ENCODE assay signal across 39 cellular contexts in genomic region chr12:25965682-25966081, GRCh38.
"Had no signal": no experiment of that assay in that cellular context is flagged by ENCODE, and none has a peak within 500 bp of the region (broad histone marks: within the 10 kb centered on the region; RNA-seq: fewer than 3 reads in every experiment).

No MANE protein-coding gene starts in this region.

- H3K27me3 ChIP-seq: adrenal gland, ascending aorta, body of pancreas, brain microvascular endothelial cell, breast epithelium, cardiac muscle cell had no signal

- H3K27ac Mint-ChIP-seq: activated naive CD4-positive, alpha-beta T cell treated with anti-CD3 and anti-CD28 coated beads for 36 hours; activated naive CD4-positive, alpha-beta T cell treated with anti-CD3 and anti-CD28 coated beads, Interleukin-2, amount 10 ng/mL, durations not matched to agents 7 days and 5 days; activated naive CD4-positive, alpha-beta T cell treated with anti-CD3 and anti-CD28 coated beads, Interleukin-2, amount 50 U/mL, for 24 hours; activated naive CD4-positive, alpha-beta T cell treated with anti-CD3 and anti-CD28 coated beads, Interleukin-2, amount 50 U/mL, for 72 hours; activated naive CD8-positive, alpha-beta T cell; activated naive CD8-positive, alpha-beta T cell treated with anti-CD3 and anti-CD28 coated beads for 36 hours; activated naive CD8-positive, alpha-beta T cell treated with anti-CD3 and anti-CD28 coated beads, Interleukin-2, amount 10 ng/mL, durations not matched to agents 7 days and 5 days; activated naive CD8-positive, alpha-beta T cell treated with anti-CD3 and anti-CD28 coated beads, Interleukin-2, amount 50 U/mL, for 24 hours; activated T-cell treated with anti-CD3 and anti-CD28 coated beads, Interleukin-2, amount 50 U/mL, for 24 hours; activated T-cell treated with anti-CD3 and anti-CD28 coated beads, Interleukin-2, amount 50 U/mL, for 72 hours; activated T-helper 1 cell treated with anti-CD3 and anti-CD28 coated beads, Interleukin-12 subunit alpha, Interleukin-12 subunit beta, Interleukin-2, Interleukin-4 antibody, amounts not matched to agents 30 ng/mL and 10 ng/mL and 1 ng/mL, durations not matched to agents 14 hours and 24 hours and 36 hours; activated T-helper 17 cell treated with anti-CD3 and anti-CD28 coated beads, Interleukin-2, amount 50 U/mL, for 72 hours; activated T-helper 2 cell treated with anti-CD3 and anti-CD28 coated beads, Interferon-gamma antibody, Interleukin-2, Interleukin-4, amounts not matched to agents 10 μg/mL and 5 μg/mL and 100 μg/mL, durations not matched to agents 14 hours and 24 hours and 36 hours; brain had no signal

- ATAC-seq: activated naive CD4-positive, alpha-beta T cell treated with anti-CD3 and anti-CD28 coated beads, Interleukin-2, amount 50 U/mL, for 72 hours; activated naive CD8-positive, alpha-beta T cell treated with anti-CD3 and anti-CD28 coated beads, Interleukin-2, amount 50 U/mL, for 24 hours; activated T-cell treated with anti-CD3 and anti-CD28 coated beads, Interleukin-2, amount 50 U/mL, for 4 hours; activated T-cell treated with anti-CD3 and anti-CD28 coated beads, Interleukin-2, amount 50 U/mL, for 72 hours; activated T-helper 17 cell treated with anti-CD3 and anti-CD28 coated beads, Interleukin-2, amount 50 U/mL, for 72 hours; body of pancreas had no signal

- H3K4me1 Mint-ChIP-seq: activated naive CD4-positive, alpha-beta T cell treated with anti-CD3 and anti-CD28 coated beads, Interleukin-2, amount 10 ng/mL, durations not matched to agents 7 days and 5 days; activated naive CD4-positive, alpha-beta T cell treated with anti-CD3 and anti-CD28 coated beads, Interleukin-2, amount 50 U/mL, for 24 hours; activated naive CD8-positive, alpha-beta T cell treated with anti-CD3 and anti-CD28 coated beads for 36 hours; activated naive CD8-positive, alpha-beta T cell treated with anti-CD3 and anti-CD28 coated beads, Interleukin-2, amount 10 ng/mL, durations not matched to agents 7 days and 5 days; activated T-helper 17 cell treated with anti-CD3 and anti-CD28 coated beads, Interleukin-2, amount 50 U/mL, for 72 hours; central memory CD8-positive, alpha-beta T cell had no signal

- H3K36me3 ChIP-seq: adrenal gland, ascending aorta, brain microvascular endothelial cell, breast epithelium, cardiac muscle cell had no signal

- H3K4me3 ChIP-seq: adrenal gland, ascending aorta, body of pancreas, breast epithelium, cardiac muscle cell had no signal

- H3K4me3 Mint-ChIP-seq: activated naive CD4-positive, alpha-beta T cell treated with anti-CD3 and anti-CD28 coated beads for 36 hours; activated naive CD4-positive, alpha-beta T cell treated with anti-CD3 and anti-CD28 coated beads, Interleukin-2, amount 10 ng/mL, durations not matched to agents 7 days and 5 days; activated naive CD4-positive, alpha-beta T cell treated with anti-CD3 and anti-CD28 coated beads, Interleukin-2, amount 50 U/mL, for 24 hours; activated naive CD8-positive, alpha-beta T cell; activated naive CD8-positive, alpha-beta T cell treated with anti-CD3 and anti-CD28 coated beads for 36 hours; activated naive CD8-positive, alpha-beta T cell treated with anti-CD3 and anti-CD28 coated beads, Interleukin-2, amount 10 ng/mL, durations not matched to agents 7 days and 5 days; activated naive CD8-positive, alpha-beta T cell treated with anti-CD3 and anti-CD28 coated beads, Interleukin-2, amount 50 U/mL, for 24 hours; activated T-cell treated with anti-CD3 and anti-CD28 coated beads, Interleukin-2, amount 50 U/mL, for 24 hours; activated T-cell treated with anti-CD3 and anti-CD28 coated beads, Interleukin-2, amount 50 U/mL, for 4 hours; activated T-cell treated with anti-CD3 and anti-CD28 coated beads, Interleukin-2, amount 50 U/mL, for 72 hours; activated T-helper 1 cell treated with anti-CD3 and anti-CD28 coated beads, Interleukin-12 subunit alpha, Interleukin-12 subunit beta, Interleukin-2, Interleukin-4 antibody, amounts not matched to agents 30 ng/mL and 10 ng/mL and 1 ng/mL, durations not matched to agents 14 hours and 24 hours and 36 hours; activated T-helper 17 cell treated with anti-CD3 and anti-CD28 coated beads, Interleukin-2, amount 50 U/mL, for 72 hours; brain; central memory CD8-positive, alpha-beta T cell had no signal

- H3K27me3 Mint-ChIP-seq: brain had no signal

- H3K4me1 ChIP-seq: breast epithelium had no signal

- H3K27ac ChIP-seq: adrenal gland, ascending aorta, body of pancreas, brain microvascular endothelial cell, breast epithelium, cardiac muscle cell had no signal

- H3K36me3 Mint-ChIP-seq: activated naive CD4-positive, alpha-beta T cell treated with anti-CD3 and anti-CD28 coated beads, Interleukin-2, amount 10 ng/mL, durations not matched to agents 7 days and 5 days; activated naive CD4-positive, alpha-beta T cell treated with anti-CD3 and anti-CD28 coated beads, Interleukin-2, amount 50 U/mL, for 24 hours; activated naive CD4-positive, alpha-beta T cell treated with anti-CD3 and anti-CD28 coated beads, Interleukin-2, amount 50 U/mL, for 72 hours; activated naive CD8-positive, alpha-beta T cell; activated naive CD8-positive, alpha-beta T cell treated with anti-CD3 and anti-CD28 coated beads for 36 hours; activated naive CD8-positive, alpha-beta T cell treated with anti-CD3 and anti-CD28 coated beads, Interleukin-2, amount 10 ng/mL, durations not matched to agents 7 days and 5 days had no signal

- H3K9me3 ChIP-seq: adrenal gland, ascending aorta, body of pancreas, breast epithelium had no signal

- H3K9me3 Mint-ChIP-seq: activated naive CD4-positive, alpha-beta T cell treated with anti-CD3 and anti-CD28 coated beads for 36 hours; activated naive CD4-positive, alpha-beta T cell treated with anti-CD3 and anti-CD28 coated beads, Interleukin-2, amount 10 ng/mL, durations not matched to agents 7 days and 5 days; activated naive CD4-positive, alpha-beta T cell treated with anti-CD3 and anti-CD28 coated beads, Interleukin-2, amount 50 U/mL, for 24 hours; activated naive CD8-positive, alpha-beta T cell treated with anti-CD3 and anti-CD28 coated beads for 36 hours; activated naive CD8-positive, alpha-beta T cell treated with anti-CD3 and anti-CD28 coated beads, Interleukin-2, amount 10 ng/mL, durations not matched to agents 7 days and 5 days; activated naive CD8-positive, alpha-beta T cell treated with anti-CD3 and anti-CD28 coated beads, Interleukin-2, amount 50 U/mL, for 24 hours; activated T-cell treated with anti-CD3 and anti-CD28 coated beads, Interleukin-2, amount 50 U/mL, for 24 hours; activated T-cell treated with anti-CD3 and anti-CD28 coated beads, Interleukin-2, amount 50 U/mL, for 4 hours; activated T-helper 1 cell treated with anti-CD3 and anti-CD28 coated beads, Interleukin-12 subunit alpha, Interleukin-12 subunit beta, Interleukin-2, Interleukin-4 antibody, amounts not matched to agents 30 ng/mL and 10 ng/mL and 1 ng/mL, durations not matched to agents 14 hours and 24 hours and 36 hours; activated T-helper 17 cell treated with anti-CD3 and anti-CD28 coated beads, Interleukin-2, amount 50 U/mL, for 72 hours; activated T-helper 2 cell treated with anti-CD3 and anti-CD28 coated beads, Interferon-gamma antibody, Interleukin-2, Interleukin-4, amounts not matched to agents 10 μg/mL and 5 μg/mL and 100 μg/mL, durations not matched to agents 14 hours and 24 hours and 36 hours; central memory CD8-positive, alpha-beta T cell had no signal

- DNase-seq: activated effector memory CD4-positive, alpha-beta T cell treated with anti-CD3 and anti-CD28 coated beads, Interleukin-2, amount 50 U/mL, for 16 hours; activated effector memory CD4-positive, alpha-beta T cell treated with Interleukin-2 at 50 U/mL for 16 hours; activated gamma-delta T cell; activated gamma-delta T cell treated with Interleukin-2 at 50 U/mL for 16 hours; activated naive CD4-positive, alpha-beta T cell; activated naive CD4-positive, alpha-beta T cell treated with anti-CD3 and anti-CD28 coated beads for 36 hours; activated naive CD4-positive, alpha-beta T cell treated with anti-CD3 and anti-CD28 coated beads, Interleukin-2, amount 10 ng/mL, durations not matched to agents 7 days and 5 days; activated naive CD4-positive, alpha-beta T cell treated with anti-CD3 and anti-CD28 coated beads, Interleukin-2, amount 50 U/mL, for 16 hours; activated naive CD4-positive, alpha-beta T cell treated with Interleukin-2 at 50 U/mL for 16 hours; activated naive CD8-positive, alpha-beta T cell treated with anti-CD3 and anti-CD28 coated beads for 36 hours; activated naive CD8-positive, alpha-beta T cell treated with anti-CD3 and anti-CD28 coated beads, Interleukin-2, amount 10 ng/mL, durations not matched to agents 7 days and 5 days; activated naive CD8-positive, alpha-beta T cell treated with anti-CD3 and anti-CD28 coated beads, Interleukin-2, amount 50 U/mL, for 24 hours; activated T-cell treated with anti-CD3 and anti-CD28 coated beads for 4 hours; activated T-cell treated with anti-CD3 and anti-CD28 coated beads, Interleukin-2, amount 50 U/mL, for 1 hour; activated T-cell treated with anti-CD3 and anti-CD28 coated beads, Interleukin-2, amount 50 U/mL, for 24 hours; activated T-cell treated with anti-CD3 and anti-CD28 coated beads, Interleukin-2, amount 50 U/mL, for 4 hours; activated T-cell treated with anti-CD3 and anti-CD28 coated beads, Interleukin-2, amount 50 U/mL, for 48 hours; activated T-cell treated with anti-CD3 and anti-CD28 coated beads, Interleukin-2, amount 50 U/mL, for 72 hours; adrenal gland; amniotic stem cell; amygdala; anterior cingulate cortex; aorta; body of pancreas; brain microvascular endothelial cell; caudate nucleus; central memory CD4-positive, alpha-beta T cell; cerebellar nuclear complex had no signal
